In genomic region chr16:50598256-50598894, GRCh38 we compare ENCODE assay signal across 1 cellular context.
A peak's percentile ranks its signal among the peaks of the same experiment; 100 is the strongest.
TF ChIP-seq lines count a peak whose summit lies in the region.

No MANE protein-coding gene starts in this region.

TF ChIP-seq in HepG2, 621 proteins besides CTCF, POLR2A, EP300 and RAD21 (continued from another document):
- TF ChIP-seq ZFP91 (CRISPR knock-in tag; IDR thresholded peaks at IDR 0.05; ENCODE audit: borderline replicate concordance) (peak; percentile 17; the same call in 1 of the 2 replicates), ZNF687 (CRISPR knock-in tag; IDR thresholded peaks at IDR 0.05) (peak; percentile 40; the same call in 1 of the 2 replicates), TARDBP (CRISPR knock-in tag; IDR thresholded peaks at IDR 0.05) (peak; percentile 8; the same call in 1 of the 2 replicates), AKAP8 (CRISPR knock-in tag; IDR thresholded peaks at IDR 0.05) (peak; percentile 28; the same call in 1 of the 2 replicates), HNRNPL (IDR thresholded peaks at IDR 0.05; ENCODE audit: low read depth, low read length) (peak; percentile 86; the same call in 1 of the 2 replicates), RBM22 (optimal IDR thresholded peaks at IDR 0.05; ENCODE audit: low read length) (peak; percentile 90), POLR2AphosphoS5 (IDR thresholded peaks at IDR 0.05; ENCODE audit: low read depth, low read length) (peak; percentile 11; the same call in 1 of the 2 replicates), RBFOX2 (IDR thresholded peaks at IDR 0.05; ENCODE audit: low read depth, low read length) (peak; percentile 73)
